24 cellular contexts compared by ENCODE assay signal in genomic region chr20:29743101-29743931, GRCh38.
DNase-seq lines count a peak whose midpoint lies in the region; ATAC-seq and TF ChIP-seq lines count a peak whose summit lies in the region.
"Had no signal": no experiment of that assay in that cellular context is flagged by ENCODE, and none has a peak within 500 bp of the region (broad histone marks: within the 10 kb centered on the region; RNA-seq: fewer than 3 reads in every experiment).

No MANE protein-coding gene starts in this region.

- TF ChIP-seq EP300 in SK-N-SH (IDR thresholded peaks at IDR 0.05; ENCODE audit: borderline replicate concordance in 1 of 2, low read depth in 1 of 2, low read length in 1 of 2) (no peak), tibial nerve (IDR thresholded peaks at IDR 0.05) (no peak)

- WGBS in SK-N-SH (ENCODE audit: low lambda C conversion rate) = 58% methylated on average over 42 of the region's 80 CpGs
- WGBS in spleen, 5 donors = 40 to 67% (median 46%) methylated on average over 39 to 80 of the region's 80 CpGs
- 44 to 76% methylated on average over 41 to 66 of the region's 80 CpGs for WGBS in tibial nerve, 2 donors

- no peaks in the 10 kb centered on the region for H3K79me2 ChIP-seq in SK-N-SH (ENCODE audit: insufficient read depth)

- POLR2A ChIA-PET in SK-N-SH (lab: Yijun Ruan, JAX) = no interaction called here

- CTCF ChIA-PET in SK-N-SH (lab: Yijun Ruan, JAX) = no interaction called here

- H3F3A ChIP-seq in SK-N-SH (replicated peaks; ENCODE audit: insufficient read depth) = no peaks in the 10 kb centered on the region

- H3K4me1 Mint-ChIP-seq in chondrocyte (ENCODE audit: low read depth) = no peaks in the 10 kb centered on the region
- H3K4me1 Mint-ChIP-seq: B cell had no signal

- no peak overlapping the region for H2AFZ ChIP-seq in SK-N-SH (ENCODE audit: low read depth)

- no peak overlapping the region for H3K27ac Mint-ChIP-seq in chondrocyte (ENCODE audit: unreplicated experiment)
- H3K27ac Mint-ChIP-seq: B cell; CD4-positive, alpha-beta memory T cell; HFFc6 had no signal

- H3K27me3 ChIP-seq in SK-N-SH (ENCODE audit: insufficient read depth) = no peaks in the 10 kb centered on the region
- H3K27me3 ChIP-seq in spleen (replicated peaks in 1 of 7) = peaks cover 0 to 43% (median 0%) of the 10 kb centered on the region in 7 donors
- no peaks in the 10 kb centered on the region for H3K27me3 ChIP-seq in tibial nerve

- peaks cover 45% of the 10 kb centered on the region for H3K9me3 Mint-ChIP-seq in chondrocyte (ENCODE audit: low read depth)

- H3K4me2 ChIP-seq in SK-N-SH = no peak overlapping the region

- H4K20me1 ChIP-seq in SK-N-SH (ENCODE audit: insufficient read depth) = no peaks in the 10 kb centered on the region

- H3K4me1 ChIP-seq in SK-N-SH (ENCODE audit: control insufficient read depth in 1 of 2, insufficient read depth in 2 of 2, low read depth in 1 of 2, low read length in 1 of 2) (no peaks in the 10 kb centered on the region), spleen (no peaks in the 10 kb centered on the region), tibial nerve (no peaks in the 10 kb centered on the region)

- no peak overlapping the region for H3K4me3 Mint-ChIP-seq in chondrocyte (ENCODE audit: unreplicated experiment)
- H3K4me3 Mint-ChIP-seq: B cell; CD4-positive, alpha-beta memory T cell; HFFc6 had no signal

- H3K36me3 ChIP-seq in SK-N-SH (replicated peaks in 1 of 2; ENCODE audit: control insufficient read depth in 1 of 2, insufficient read depth in 2 of 2, low read length in 1 of 2) = no peaks in the 10 kb centered on the region
- H3K36me3 ChIP-seq in spleen = no peaks in the 10 kb centered on the region
- H3K36me3 ChIP-seq in tibial nerve = no peaks in the 10 kb centered on the region

- H3K4me3 ChIP-seq in SK-N-SH (ENCODE audit: low read depth in 2 of 2, low read length in 1 of 2) (no peak overlapping the region), spleen (no peak overlapping the region), tibial nerve (no peak overlapping the region)

- no peak for TF ChIP-seq POLR2A in spleen (IDR thresholded peaks at IDR 0.05)
- no peak for TF ChIP-seq POLR2A in tibial nerve (IDR thresholded peaks at IDR 0.05)

- H3K36me3 Mint-ChIP-seq in chondrocyte (ENCODE audit: low read depth) = no peaks in the 10 kb centered on the region

- ATAC-seq in SK-N-SH treated with all-trans-retinoic acid at 6 μM for 48 hours = no peak

- no peak overlapping the region for H3K9ac ChIP-seq in SK-N-SH

- H3K27ac ChIP-seq in SK-N-SH (ENCODE audit: low read depth in 2 of 2, low read length in 1 of 2) (no peak overlapping the region), spleen (no peak overlapping the region), tibial nerve (no peak overlapping the region)
- H3K27ac ChIP-seq: 22Rv1, HL-60 had no signal

- H3K9me3 ChIP-seq in SK-N-SH (0 out of 2 replicates have a peak, but pooled peaks cover under 1% of the 10 kb centered on the region), spleen (peaks cover 0 to 65% (median 55%) of the 10 kb centered on the region in 8 donors), tibial nerve (peaks cover 0 to 65% (median 0%) of the 10 kb centered on the region in 4 donors)

- DNase-seq in SK-N-SH (peak; percentile 6), GM10266 (ENCODE audit: extremely low spot score) (peak; percentile 12), chondrocyte (ENCODE audit: low spot score) (peak; percentile 92), spleen (peak; percentile 66), tibial nerve (ENCODE audit: low spot score in 2 of 2) (no peak), GOT3 (lab: John Stamatoyannopoulos, UW) (no peak), GDM1 (lab: John Stamatoyannopoulos, UW) (no peak)
- DNase-seq: Calu3; CD4-positive, alpha-beta memory T cell; DMS53; EL; HFFc6; IMR-90; NCI-H1048; NCI-H1436; NCI-H1930; NCI-H226; NCI-H524; NCI-H82; SIG-M5 had no signal

- TF ChIP-seq CTCF in SK-N-SH (IDR thresholded peaks at IDR 0.05) (no peak), GM10266 (IDR thresholded peaks at IDR 0.05; ENCODE audit: control insufficient read depth, insufficient read depth, low read depth, missing control alignments) (no peak), chondrocyte (IDR thresholded peaks at IDR 0.05) (no peak), spleen (IDR thresholded peaks at IDR 0.05 in 8 of 11, conservative IDR thresholded peaks at IDR 0.05 in 3 of 11) (no peak), tibial nerve (IDR thresholded peaks at IDR 0.05) (no peak)

- intact Hi-C loops in spleen (cut with DNase I; ENCODE audit: low total_unique reads) = no loop called here

- no peaks in the 10 kb centered on the region for H3K27me3 Mint-ChIP-seq in chondrocyte (ENCODE audit: low read depth)
- H3K27me3 Mint-ChIP-seq: CD4-positive, alpha-beta memory T cell had no signal

- no peak for TF ChIP-seq RAD21 in SK-N-SH (IDR thresholded peaks at IDR 0.05; ENCODE audit: low read length)

- no peaks in the 10 kb centered on the region for H3K9me2 ChIP-seq in SK-N-SH

TF ChIP-seq in SK-N-SH, 30 proteins besides CTCF, POLR2A, EP300 and RAD21 (continues in another document):
- TF ChIP-seq SMC3 (IDR thresholded peaks at IDR 0.05; ENCODE audit: low read depth, low read length) (no peak), YY1 (IDR thresholded peaks at IDR 0.05; ENCODE audit: low read depth) (no peak), JUND (IDR thresholded peaks at IDR 0.05) (no peak), USF1 (IDR thresholded peaks at IDR 0.05; ENCODE audit: borderline replicate concordance, low read depth) (no peak), FOXJ3 (CRISPR knock-in tag; IDR thresholded peaks at IDR 0.05) (no peak), TCF12 (IDR thresholded peaks at IDR 0.05) (no peak), ELF1 (IDR thresholded peaks at IDR 0.05) (no peak), MXI1 (IDR thresholded peaks at IDR 0.05; ENCODE audit: low read depth, low read length) (no peak), NRF1 (IDR thresholded peaks at IDR 0.05; ENCODE audit: low read depth, low read length) (no peak)

TF ChIP-seq in SK-N-SH treated with all-trans-retinoic acid at 6 μM for 48 hours, 23 proteins besides CTCF, POLR2A, EP300 and RAD21:
- no peak for TF ChIP-seq ZFP30 (CRISPR knock-in tag; IDR thresholded peaks at IDR 0.05)
- no peak for TF ChIP-seq CSDC2 (CRISPR knock-in tag; IDR thresholded peaks at IDR 0.05)

Comparison
In these comparisons a context has a peak if more than half of its experiments do, and no peak if none do; other contexts are left out.
1. DNase-seq: peak in SK-N-SH (single experiment), GM10266 (single experiment), chondrocyte (single experiment) and spleen (single experiment); none in tibial nerve (0 of 2), GOT3 (single experiment) and GDM1 (single experiment).